ENCODE assay signal across 14 cellular contexts in the genomic region with DNA sequence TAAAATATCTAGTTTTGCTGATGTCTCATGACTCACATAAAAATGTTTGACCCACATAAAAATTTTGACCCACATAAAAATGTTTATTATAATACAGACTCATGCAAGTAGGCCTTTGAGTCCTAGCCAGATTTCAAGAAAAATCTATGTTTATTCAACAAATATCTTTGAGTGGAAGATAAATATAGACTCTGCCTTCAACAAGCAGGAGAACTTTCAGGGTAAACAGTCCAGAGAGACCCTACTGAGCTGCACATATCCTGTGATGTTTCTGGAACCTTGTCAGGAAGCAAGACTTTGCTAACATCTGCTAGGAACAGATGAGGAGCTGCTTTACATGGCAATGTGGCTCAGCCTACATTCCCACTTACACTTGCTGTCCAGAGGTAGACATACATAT.
DNase-seq lines count a peak whose midpoint lies in the region; ATAC-seq and TF ChIP-seq lines count a peak whose summit lies in the region.
"Had no signal": no experiment of that assay in that cellular context is flagged by ENCODE, and none has a peak within 500 bp of the region (broad histone marks: within the 10 kb centered on the region; RNA-seq: fewer than 3 reads in every experiment).

No MANE protein-coding gene starts in this region.

- H3K4me3 ChIP-seq in astrocyte of the cerebellum (ENCODE audit: low read depth, low read length) (no peak overlapping the region), fibroblast of villous mesenchyme (ENCODE audit: low read depth, low read length) (no peak overlapping the region), mesenchymal stem cell (ENCODE audit: insufficient read depth in 1 of 2, low read depth in 1 of 2, low read length in 2 of 2) (no peak overlapping the region), trophoblast cell (ENCODE audit: low read depth, low read length) (no peak overlapping the region), right lobe of liver (no peak overlapping the region), thyroid gland (replicated peaks in 1 of 3) (no peak overlapping the region)
- H3K4me3 ChIP-seq: BLaER1 treated with 17β-estradiol and CSF1 and Interleukin-3, amounts not matched to agents 10 nM and 100 nM; SJSA1 had no signal

- H3K79me1 ChIP-seq in mesenchymal stem cell (replicated peaks; ENCODE audit: low read length, poor library complexity, severe bottlenecking), result no peaks in the 10 kb centered on the region
- H3K79me1 ChIP-seq in trophoblast cell (ENCODE audit: low read length), result no peaks in the 10 kb centered on the region

- no peak overlapping the region for H3K4me2 ChIP-seq in mesenchymal stem cell (ENCODE audit: low read length, poor library complexity, severe bottlenecking)
- H3K4me2 ChIP-seq in trophoblast cell (ENCODE audit: low read length), result no peak overlapping the region
- H3K4me2 ChIP-seq: BLaER1 treated with 17β-estradiol and CSF1 and Interleukin-3, amounts not matched to agents 10 nM and 100 nM had no signal

- H3K4me1 ChIP-seq in mesenchymal stem cell (ENCODE audit: control insufficient read depth, insufficient read depth, low read depth, low read length) (peaks cover 1% of the 10 kb centered on the region), trophoblast cell (ENCODE audit: control insufficient read depth in 1 of 2, insufficient read depth in 2 of 2, low read length in 2 of 2) (no peaks in the 10 kb centered on the region), right lobe of liver (no peaks in the 10 kb centered on the region), thyroid gland (no peaks in the 10 kb centered on the region)
- H3K4me1 ChIP-seq: SJSA1 had no signal

- no peak overlapping the region for H4K8ac ChIP-seq in mesenchymal stem cell (ENCODE audit: low read length)
- H4K8ac ChIP-seq in trophoblast cell (ENCODE audit: low read depth, low read length), result no peak overlapping the region

- no peak overlapping the region for H3K4ac ChIP-seq in mesenchymal stem cell (ENCODE audit: low read depth in 1 of 2, low read length in 2 of 2)
- no peak overlapping the region for H3K4ac ChIP-seq in trophoblast cell (ENCODE audit: low read depth, low read length)

- TF ChIP-seq CTCF in astrocyte of the cerebellum (IDR thresholded peaks at IDR 0.05; ENCODE audit: low read depth, low read length, missing control alignments) (no peak), fibroblast of villous mesenchyme (IDR thresholded peaks at IDR 0.05; ENCODE audit: insufficient read depth, low read depth, low read length) (no peak), right lobe of liver (IDR thresholded peaks at IDR 0.05) (no peak), thyroid gland (IDR thresholded peaks at IDR 0.05) (no peak)

- H2BK5ac ChIP-seq in mesenchymal stem cell (ENCODE audit: low read depth, low read length, poor library complexity, severe bottlenecking) (no peak overlapping the region), trophoblast cell (ENCODE audit: low read depth, low read length, poor library complexity) (no peak overlapping the region)

- H3K9me3 ChIP-seq in mesenchymal stem cell (ENCODE audit: control insufficient read depth, low read length), result no peaks in the 10 kb centered on the region
- H3K9me3 ChIP-seq in trophoblast cell (ENCODE audit: insufficient read depth, low read depth, low read length), result no peaks in the 10 kb centered on the region
- no peaks in the 10 kb centered on the region for H3K9me3 ChIP-seq in right lobe of liver
- H3K9me3 ChIP-seq in thyroid gland, result no peaks in the 10 kb centered on the region
- H3K9me3 ChIP-seq: BLaER1 treated with 17β-estradiol and CSF1 and Interleukin-3, amounts not matched to agents 10 nM and 100 nM; SJSA1 had no signal

- H3K14ac ChIP-seq in mesenchymal stem cell (ENCODE audit: low read length in 2 of 2) (no peak overlapping the region), trophoblast cell (ENCODE audit: low read length) (no peak overlapping the region)

- no peak overlapping the region for H2AFZ ChIP-seq in mesenchymal stem cell (ENCODE audit: low read depth, low read length)
- H2AFZ ChIP-seq in trophoblast cell (ENCODE audit: insufficient read depth, low read length, poor library complexity), result no peak overlapping the region

- ATAC-seq in HG02973 (IDR thresholded peaks at IDR 0.05; ENCODE audit: unreplicated experiment) (no peak), right lobe of liver (no peak)

- no peaks in the 10 kb centered on the region for H3K79me2 ChIP-seq in trophoblast cell (ENCODE audit: control insufficient read depth, insufficient read depth, low read length, poor library complexity)

- in situ Hi-C loops in astrocyte of the cerebellum (cut with HindIII; ENCODE audit: low sequenced_read_pairs), result no loop called here

- H2BK120ac ChIP-seq in mesenchymal stem cell (ENCODE audit: low read depth, low read length), result no peak overlapping the region
- no peak overlapping the region for H2BK120ac ChIP-seq in trophoblast cell (ENCODE audit: insufficient read depth, low read length, poor library complexity)

- H3K27me3 ChIP-seq in mesenchymal stem cell (ENCODE audit: control insufficient read depth in 1 of 2, insufficient read depth in 1 of 2, low read length in 2 of 2) (no peaks in the 10 kb centered on the region), trophoblast cell (ENCODE audit: insufficient read depth, low read length) (no peaks in the 10 kb centered on the region), right lobe of liver (no peaks in the 10 kb centered on the region), thyroid gland (no peaks in the 10 kb centered on the region)
- H3K27me3 ChIP-seq: BLaER1 treated with 17β-estradiol and CSF1 and Interleukin-3, amounts not matched to agents 10 nM and 100 nM; SJSA1 had no signal

- H3K23ac ChIP-seq in mesenchymal stem cell (ENCODE audit: low read length in 2 of 2) (no peak overlapping the region), trophoblast cell (ENCODE audit: low read length) (no peak overlapping the region)

- H3K18ac ChIP-seq in mesenchymal stem cell (ENCODE audit: low read depth in 1 of 2, low read length in 2 of 2) (no peak overlapping the region), trophoblast cell (ENCODE audit: low read length) (no peak overlapping the region)

- H3K9ac ChIP-seq in mesenchymal stem cell (ENCODE audit: low read length) (no peak overlapping the region), trophoblast cell (ENCODE audit: low read length) (no peak overlapping the region)
- H3K9ac ChIP-seq: BLaER1 treated with 17β-estradiol and CSF1 and Interleukin-3, amounts not matched to agents 10 nM and 100 nM had no signal

- H4K91ac ChIP-seq in mesenchymal stem cell (ENCODE audit: low read length) (no peak overlapping the region), trophoblast cell (ENCODE audit: low read depth, low read length) (no peak overlapping the region)

- H2BK12ac ChIP-seq in mesenchymal stem cell (ENCODE audit: low read length in 2 of 2) (no peak overlapping the region), trophoblast cell (ENCODE audit: low read length) (no peak overlapping the region)

- no peak overlapping the region for H4K12ac ChIP-seq in trophoblast cell (ENCODE audit: low read depth, low read length)

- H3K36me3 ChIP-seq in mesenchymal stem cell (ENCODE audit: control insufficient read depth in 1 of 2, insufficient read depth in 2 of 2, low read depth in 1 of 2, low read length in 2 of 2), result no peaks in the 10 kb centered on the region
- no peaks in the 10 kb centered on the region for H3K36me3 ChIP-seq in trophoblast cell (ENCODE audit: control insufficient read depth in 1 of 2, insufficient read depth in 2 of 2, low read length in 2 of 2)
- no peaks in the 10 kb centered on the region for H3K36me3 ChIP-seq in right lobe of liver
- H3K36me3 ChIP-seq in thyroid gland, result no peaks in the 10 kb centered on the region
- H3K36me3 ChIP-seq: BLaER1 treated with 17β-estradiol and CSF1 and Interleukin-3, amounts not matched to agents 10 nM and 100 nM; SJSA1 had no signal

- TF ChIP-seq POLR2A in right lobe of liver (IDR thresholded peaks at IDR 0.05) (no peak), thyroid gland (IDR thresholded peaks at IDR 0.05) (no peak)

- intact Hi-C loops in right lobe of liver (cut with DNase I) (no loop called here), thyroid gland (cut with DNase I) (no loop called here)

- no peak overlapping the region for H3K27ac ChIP-seq in mesenchymal stem cell (ENCODE audit: low read length, poor library complexity, severe bottlenecking)
- no peak overlapping the region for H3K27ac ChIP-seq in trophoblast cell (ENCODE audit: low read depth, low read length)
- no peak overlapping the region for H3K27ac ChIP-seq in right lobe of liver
- no peak overlapping the region for H3K27ac ChIP-seq in thyroid gland
- H3K27ac ChIP-seq: 22Rv1; BLaER1 treated with 17β-estradiol and CSF1 and Interleukin-3, amounts not matched to agents 10 nM and 100 nM; SJSA1 had no signal

- DNase-seq in DMS53 (lab: John Stamatoyannopoulos, UW) (peak; percentile 14), astrocyte of the cerebellum (ENCODE audit: low read depth) (peak; percentile 9), fibroblast of villous mesenchyme (ENCODE audit: low read depth) (peak; percentile 1), mesenchymal stem cell (peak; percentile 42), trophoblast cell (no peak), right lobe of liver (no peak), thyroid gland (no peak)
- DNase-seq: NCI-H2029, NCI-H510A, OCI-M1 had no signal

- no peak overlapping the region for H2BK15ac ChIP-seq in mesenchymal stem cell (ENCODE audit: low read depth, poor library complexity, severe bottlenecking)

- H2AK5ac ChIP-seq in mesenchymal stem cell (ENCODE audit: low read length, severe bottlenecking) (no peak overlapping the region), trophoblast cell (ENCODE audit: low read length) (no peak overlapping the region)

Comparison
In these comparisons a context has a peak if more than half of its experiments do, and no peak if none do; other contexts are left out.
1. DNase-seq: peak in DMS53 (single experiment), astrocyte of the cerebellum (single experiment), fibroblast of villous mesenchyme (single experiment) and mesenchymal stem cell (single experiment); none in trophoblast cell (0 of 2), right lobe of liver (0 of 3) and thyroid gland (0 of 2).